Comparison of ENCODE assay signal across 16 cellular contexts in the genomic region with DNA sequence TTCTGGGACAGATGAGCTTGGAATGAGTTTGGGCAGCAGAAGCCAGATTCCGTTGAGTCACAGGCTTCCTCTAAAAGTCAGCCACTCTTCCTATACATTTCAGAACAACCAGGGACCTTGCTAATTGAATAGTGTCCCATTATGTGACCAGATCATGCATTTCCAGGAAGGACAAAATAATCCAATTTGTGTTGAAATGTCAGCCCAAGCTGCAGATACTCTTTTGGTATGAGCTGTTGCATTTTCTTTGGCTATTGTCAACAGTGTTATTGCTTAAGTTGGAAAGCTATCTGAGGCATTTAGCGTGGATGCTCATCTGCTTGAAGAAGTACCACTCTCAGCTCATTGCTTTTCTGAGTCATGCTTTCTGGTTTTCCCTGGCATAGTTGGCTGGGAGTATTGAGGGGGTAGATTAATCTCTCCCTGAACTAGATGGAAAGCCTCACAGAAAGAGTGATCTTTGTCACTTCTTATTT.
DNase-seq lines count a peak whose midpoint lies in the region; ATAC-seq, FAIRE-seq and TF ChIP-seq lines count a peak whose summit lies in the region.
"Had no signal": no experiment of that assay in that cellular context is flagged by ENCODE, and none has a peak within 500 bp of the region (broad histone marks: within the 10 kb centered on the region; RNA-seq: fewer than 3 reads in every experiment).

No MANE protein-coding gene starts in this region.

- intact Hi-C loops in spleen (cut with DNase I; ENCODE audit: low total_unique reads): no loop called here
- intact Hi-C loops in colonic mucosa (cut with DNase I): no loop called here

- no peak overlapping the region for H3K4ac ChIP-seq in mesenchymal stem cell (ENCODE audit: low read depth in 1 of 2, low read length in 2 of 2)

- peaks cover 7% of the 10 kb centered on the region for H3K9me3 ChIP-seq in mesenchymal stem cell (ENCODE audit: control insufficient read depth, low read length)
- peaks cover 0 to 7% (median 2%) of the 10 kb centered on the region in 8 donors for H3K9me3 ChIP-seq in spleen
- no peaks in the 10 kb centered on the region for H3K9me3 ChIP-seq in colonic mucosa
- H3K9me3 ChIP-seq: uterus had no signal

- H2AK5ac ChIP-seq in mesenchymal stem cell (ENCODE audit: low read length, severe bottlenecking): no peak overlapping the region

- H3K27ac ChIP-seq in mesenchymal stem cell (ENCODE audit: low read length, poor library complexity, severe bottlenecking): peak overlapping the region; percentile 19
- no peak overlapping the region for H3K27ac ChIP-seq in spleen
- H3K27ac ChIP-seq in colonic mucosa: no peak overlapping the region
- H3K27ac ChIP-seq: BLaER1 treated with 17β-estradiol and CSF1 and Interleukin-3, amounts not matched to agents 10 nM and 100 nM; cardiac muscle cell; PC-9; uterus had no signal

- no peak overlapping the region for H3K4me3 ChIP-seq in choroid plexus epithelial cell (ENCODE audit: low read depth, low read length)
- H3K4me3 ChIP-seq in mesenchymal stem cell (ENCODE audit: insufficient read depth in 1 of 2, low read depth in 1 of 2, low read length in 2 of 2): no peak overlapping the region
- H3K4me3 ChIP-seq in spleen: no peak overlapping the region
- no peak overlapping the region for H3K4me3 ChIP-seq in colonic mucosa
- H3K4me3 ChIP-seq: BLaER1 treated with 17β-estradiol and CSF1 and Interleukin-3, amounts not matched to agents 10 nM and 100 nM; cardiac muscle cell; PC-9; uterus had no signal

- no peak overlapping the region for H3K23ac ChIP-seq in mesenchymal stem cell (ENCODE audit: low read length in 2 of 2)

- no peak for FAIRE-seq in HTR-8/SVneo (lab: Jason Lieb, UNC)
- FAIRE-seq: G401.6, HepG2 had no signal

- H4K8ac ChIP-seq in mesenchymal stem cell (ENCODE audit: low read length): no peak overlapping the region

- H2BK12ac ChIP-seq in mesenchymal stem cell (ENCODE audit: low read length in 2 of 2): no peak overlapping the region

- TF ChIP-seq CTCF in choroid plexus epithelial cell (conservative IDR thresholded peaks at IDR 0.05; ENCODE audit: low read depth, low read length) (no peak), spleen (IDR thresholded peaks at IDR 0.05 in 8 of 11, conservative IDR thresholded peaks at IDR 0.05 in 3 of 11) (no peak), colonic mucosa (IDR thresholded peaks at IDR 0.05) (no peak)

- H3K27me3 ChIP-seq in mesenchymal stem cell (ENCODE audit: control insufficient read depth in 1 of 2, insufficient read depth in 1 of 2, low read length in 2 of 2) (peaks cover 0 to 8% of the 10 kb centered on the region in 2 experiments), spleen (replicated peaks in 1 of 7) (no peaks in the 10 kb centered on the region), colonic mucosa (no peaks in the 10 kb centered on the region)
- H3K27me3 ChIP-seq: BLaER1 treated with 17β-estradiol and CSF1 and Interleukin-3, amounts not matched to agents 10 nM and 100 nM; cardiac muscle cell; uterus had no signal

- WGBS in mesenchymal stem cell: 4% methylated on average over 2 of the region's 2 CpGs
- WGBS in spleen, 5 donors: 72 to 88% (median 75%) methylated on average over 2 of the region's 2 CpGs

- no peak overlapping the region for H3K14ac ChIP-seq in mesenchymal stem cell (ENCODE audit: low read length in 2 of 2)

- peaks cover 4% of the 10 kb centered on the region for H3K4me1 ChIP-seq in mesenchymal stem cell (ENCODE audit: control insufficient read depth, insufficient read depth, low read depth, low read length)
- H3K4me1 ChIP-seq in spleen: peaks cover 0 to 10% (median 0%) of the 10 kb centered on the region in 6 donors
- no peaks in the 10 kb centered on the region for H3K4me1 ChIP-seq in colonic mucosa
- H3K4me1 ChIP-seq: uterus had no signal

- TF ChIP-seq POLR2A in spleen (IDR thresholded peaks at IDR 0.05): no peak

- H2AFZ ChIP-seq in mesenchymal stem cell (ENCODE audit: low read depth, low read length): no peak overlapping the region
- H2AFZ ChIP-seq: PC-9 had no signal

- no peaks in the 10 kb centered on the region for H3K79me1 ChIP-seq in mesenchymal stem cell (replicated peaks; ENCODE audit: low read length, poor library complexity, severe bottlenecking)

- H2BK5ac ChIP-seq in mesenchymal stem cell (ENCODE audit: low read depth, low read length, poor library complexity, severe bottlenecking): no peak overlapping the region

- H3K9ac ChIP-seq in mesenchymal stem cell (ENCODE audit: low read length) (no peak overlapping the region), colonic mucosa (ENCODE audit: low read depth in 2 of 2, low read length in 2 of 2) (no peak overlapping the region)
- H3K9ac ChIP-seq: BLaER1 treated with 17β-estradiol and CSF1 and Interleukin-3, amounts not matched to agents 10 nM and 100 nM had no signal

- H2BK15ac ChIP-seq in mesenchymal stem cell (ENCODE audit: low read depth, poor library complexity, severe bottlenecking): no peak overlapping the region

- no peak for ATAC-seq in GM21529 (IDR thresholded peaks at IDR 0.05; ENCODE audit: unreplicated experiment)
- ATAC-seq: HepG2 had no signal

- no peak overlapping the region for H2BK120ac ChIP-seq in mesenchymal stem cell (ENCODE audit: low read depth, low read length)

- no peak overlapping the region for H3K4me2 ChIP-seq in mesenchymal stem cell (ENCODE audit: low read length, poor library complexity, severe bottlenecking)
- H3K4me2 ChIP-seq: BLaER1 treated with 17β-estradiol and CSF1 and Interleukin-3, amounts not matched to agents 10 nM and 100 nM; PC-9 had no signal

- H3K18ac ChIP-seq in mesenchymal stem cell (ENCODE audit: low read depth in 1 of 2, low read length in 2 of 2): no peak overlapping the region

- H4K91ac ChIP-seq in mesenchymal stem cell (ENCODE audit: low read length): no peak overlapping the region

- DNase-seq in AG08396 (ENCODE audit: low spot score): peak; percentile 41
- DNase-seq in HTR-8/SVneo (ENCODE audit: insufficient read length, low spot score): peak; percentile 9
- DNase-seq in choroid plexus epithelial cell (ENCODE audit: low read depth): peak; percentile 86
- peak; percentile 80 for DNase-seq in mesenchymal stem cell
- DNase-seq in germinal center (ENCODE audit: low spot score): no peak
- no peak for DNase-seq in spleen
- DNase-seq in colonic mucosa: no peak
- DNase-seq: activated CD4-positive, alpha-beta T cell treated with anti-CD3 and anti-CD28 coated beads, Interleukin-2, amount 50 U/mL, for 1 hour; NCI-H1417; uterus had no signal

- H3K36me3 ChIP-seq in mesenchymal stem cell (ENCODE audit: control insufficient read depth in 1 of 2, insufficient read depth in 2 of 2, low read depth in 1 of 2, low read length in 2 of 2): no peaks in the 10 kb centered on the region
- no peaks in the 10 kb centered on the region for H3K36me3 ChIP-seq in spleen
- H3K36me3 ChIP-seq in colonic mucosa: no peaks in the 10 kb centered on the region
- H3K36me3 ChIP-seq: BLaER1 treated with 17β-estradiol and CSF1 and Interleukin-3, amounts not matched to agents 10 nM and 100 nM; cardiac muscle cell; uterus had no signal

Comparison
In these comparisons a context has a peak if more than half of its experiments do, and no peak if none do; other contexts are left out.
1. DNase-seq: peak in AG08396 (single experiment), HTR-8/SVneo (single experiment), choroid plexus epithelial cell (single experiment) and mesenchymal stem cell (single experiment); none in germinal center (single experiment), spleen (single experiment) and colonic mucosa (single experiment).